34 cellular contexts compared by ENCODE assay signal in genomic region chr10:77608281-77608680, GRCh38. TPM values are rescaled to one million over a fixed set of nuclear protein-coding genes. Genes with fewer than 3 reads are reported as not detected.
"Had no signal": no experiment of that assay in that cellular context is flagged by ENCODE, and none has a peak within 500 bp of the region (broad histone marks: within the 10 kb centered on the region; RNA-seq: fewer than 3 reads in every experiment).

No MANE protein-coding gene starts in this region.

- H3K36me3 Mint-ChIP-seq: activated naive CD8-positive, alpha-beta T cell treated with anti-CD3 and anti-CD28 coated beads for 36 hours had no signal

- H3K27me3 Mint-ChIP-seq: activated CD4-positive, alpha-beta T cell treated with anti-CD3 and anti-CD28 coated beads, Interleukin-2, amount 10 ng/mL, durations not matched to agents 24 days and 14 days; activated naive CD8-positive, alpha-beta T cell treated with anti-CD3 and anti-CD28 coated beads for 36 hours had no signal

- H3K9me3 Mint-ChIP-seq: activated CD4-positive, alpha-beta T cell treated with anti-CD3 and anti-CD28 coated beads, Interleukin-2, amount 10 ng/mL, durations not matched to agents 24 days and 14 days; activated CD8-positive, alpha-beta T cell treated with anti-CD3 and anti-CD28 coated beads for 36 hours; activated naive CD8-positive, alpha-beta T cell treated with anti-CD3 and anti-CD28 coated beads for 36 hours; activated T-cell treated with anti-CD3 and anti-CD28 coated beads, Interleukin-2, amount 50 U/mL, for 72 hours; activated T-helper 17 cell treated with anti-CD3 and anti-CD28 coated beads, Interleukin-2, amount 50 U/mL, for 72 hours had no signal

- H3K27ac ChIP-seq: brain microvascular endothelial cell, RWPE1 had no signal

- H3K27ac Mint-ChIP-seq: activated CD4-positive, alpha-beta T cell treated with anti-CD3 and anti-CD28 coated beads, Interleukin-2, amount 10 ng/mL, durations not matched to agents 24 days and 14 days; activated CD8-positive, alpha-beta T cell treated with anti-CD3 and anti-CD28 coated beads for 36 hours; activated naive CD8-positive, alpha-beta T cell treated with anti-CD3 and anti-CD28 coated beads for 36 hours; activated T-cell treated with anti-CD3 and anti-CD28 coated beads, Interleukin-2, amount 50 U/mL, for 72 hours; activated T-helper 17 cell treated with anti-CD3 and anti-CD28 coated beads, Interleukin-2, amount 50 U/mL, for 72 hours had no signal

- H3K36me3 ChIP-seq: brain microvascular endothelial cell had no signal

- H3K4me3 Mint-ChIP-seq: activated CD4-positive, alpha-beta T cell treated with anti-CD3 and anti-CD28 coated beads, Interleukin-2, amount 10 ng/mL, durations not matched to agents 24 days and 14 days; activated CD8-positive, alpha-beta T cell treated with anti-CD3 and anti-CD28 coated beads for 36 hours; activated naive CD8-positive, alpha-beta T cell treated with anti-CD3 and anti-CD28 coated beads for 36 hours; activated T-cell treated with anti-CD3 and anti-CD28 coated beads, Interleukin-2, amount 50 U/mL, for 72 hours; activated T-helper 17 cell treated with anti-CD3 and anti-CD28 coated beads, Interleukin-2, amount 50 U/mL, for 72 hours had no signal

- DNase-seq: activated CD4-positive, alpha-beta T cell treated with anti-CD3 and anti-CD28 coated beads, Interleukin-2, amount 10 ng/mL, durations not matched to agents 24 days and 14 days; activated CD4-positive, alpha-beta T cell treated with anti-CD3 and anti-CD28 coated beads, Interleukin-2, amount 50 U/mL, for 4 hours; activated CD8-positive, alpha-beta T cell treated with anti-CD3 and anti-CD28 coated beads for 36 hours; activated effector memory CD4-positive, alpha-beta T cell treated with anti-CD3 and anti-CD28 coated beads, Interleukin-2, amount 50 U/mL, for 16 hours; activated naive CD4-positive, alpha-beta T cell; activated naive CD4-positive, alpha-beta T cell treated with anti-CD3 and anti-CD28 coated beads, Interleukin-2, amount 50 U/mL, for 16 hours; activated naive CD8-positive, alpha-beta T cell treated with anti-CD3 and anti-CD28 coated beads for 36 hours; activated T-cell treated with anti-CD3 and anti-CD28 coated beads, Interleukin-2, amount 50 U/mL, for 1 hour; activated T-cell treated with anti-CD3 and anti-CD28 coated beads, Interleukin-2, amount 50 U/mL, for 72 hours; amniotic stem cell; aorta; brain microvascular endothelial cell; central memory CD4-positive, alpha-beta T cell; NCI-H1092 treated with DMSO at 0.1 percent for 48 hours; NCI-H1417; NCI-H146; NCI-H187; NCI-H2029 treated with DMSO at 0.1 percent for 48 hours; NCI-H2107; NCI-H2171 treated with DMSO at 0.1 percent for 48 hours; NCI-H2227 treated with DMSO at 0.1 percent for 48 hours; NCI-H446; NCI-H510A treated with DMSO at 0.1 percent for 48 hours; NCI-H526 treated with DMSO at 0.1 percent for 48 hours; NCI-H82; NK-92 treated with Interleukin-12 subunit alpha and Interleukin-12 subunit beta, amount 100 ng/mL, for 24 hours; PC-3; SIG-M5; SW 1271; T1000 had no signal

- H3K27me3 ChIP-seq: brain microvascular endothelial cell had no signal

- H3K4me1 Mint-ChIP-seq: activated CD4-positive, alpha-beta T cell treated with anti-CD3 and anti-CD28 coated beads, Interleukin-2, amount 10 ng/mL, durations not matched to agents 24 days and 14 days; activated T-helper 17 cell treated with anti-CD3 and anti-CD28 coated beads, Interleukin-2, amount 50 U/mL, for 72 hours had no signal

RNA-seq across cellular contexts. Expression of gene KCNMA1, which starts 29.3 kb away (rescaled TPM):
- total RNA-seq: activated CD4-positive, alpha-beta T cell treated with anti-CD3 and anti-CD28 coated beads, Interleukin-2, amount 10 ng/mL, durations not matched to agents 24 days and 14 days; activated CD8-positive, alpha-beta memory T cell treated with anti-CD3 and anti-CD28 coated beads for 36 hours; activated naive CD8-positive, alpha-beta T cell treated with anti-CD3 and anti-CD28 coated beads for 36 hours; SK-MEL-5 had no signal
